In the genomic region with DNA sequence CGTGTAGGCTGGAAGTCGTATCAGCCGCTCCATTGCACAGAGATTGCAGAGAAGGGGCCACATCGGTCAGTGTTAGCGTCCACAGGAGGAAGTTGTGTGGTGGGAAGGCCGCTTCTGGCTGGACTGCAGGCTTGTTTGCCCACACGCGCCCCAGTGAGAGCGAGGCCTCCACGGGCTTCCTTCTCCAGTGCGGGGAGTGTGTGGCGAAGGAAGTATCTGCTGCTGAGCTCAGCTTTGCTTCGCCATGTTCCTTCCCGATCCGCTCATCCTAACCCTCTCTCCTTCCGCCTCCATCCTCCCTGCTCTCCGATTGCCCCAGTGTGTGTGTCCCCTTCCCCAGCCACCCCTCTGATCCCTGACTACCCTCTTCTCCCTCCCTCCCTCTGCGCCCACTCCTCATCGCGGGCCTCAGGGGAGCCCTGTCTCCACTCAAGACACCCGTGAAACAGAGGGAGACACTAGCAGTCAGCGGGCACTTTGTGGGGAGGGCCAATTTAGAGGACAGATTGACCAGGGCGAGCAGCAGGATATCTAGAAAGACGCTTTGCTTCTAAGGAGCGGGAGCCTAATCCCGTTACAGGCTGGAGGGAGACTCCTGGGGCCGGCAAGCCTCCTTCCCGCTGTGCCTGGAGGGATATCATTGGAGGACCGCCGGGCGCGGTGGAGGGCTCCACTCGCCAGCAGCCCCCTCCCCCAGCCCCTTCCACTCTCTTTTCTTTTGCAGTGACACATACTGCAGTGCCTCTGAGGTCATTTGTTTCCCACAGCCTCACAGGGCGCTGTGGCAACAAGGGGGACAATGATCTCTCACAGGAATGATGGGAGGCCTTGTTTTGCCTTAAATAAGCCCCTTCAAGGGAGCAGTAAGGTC, we compare ENCODE assay signal across 8 cellular contexts.
DNase-seq lines count a peak whose midpoint lies in the region; ATAC-seq and TF ChIP-seq lines count a peak whose summit lies in the region.

No MANE protein-coding gene starts in this region.

- no peaks in the 10 kb centered on the region for H3K36me3 ChIP-seq in hepatocyte (replicated peaks; ENCODE audit: insufficient read depth, low read depth)

- no peaks in the 10 kb centered on the region for H3K36me3 Mint-ChIP-seq in osteocyte (ENCODE audit: unreplicated experiment)

- H3K27me3 Mint-ChIP-seq in osteocyte (ENCODE audit: unreplicated experiment), result no peaks in the 10 kb centered on the region

- H3K27ac Mint-ChIP-seq in osteocyte (ENCODE audit: unreplicated experiment), result peak overlapping the region; percentile 93

- no peaks in the 10 kb centered on the region for H3K79me2 ChIP-seq in hepatocyte

- peak overlapping the region; percentile 55 for H2AFZ ChIP-seq in hepatocyte

- TF ChIP-seq CTCF in hepatocyte (IDR thresholded peaks at IDR 0.05; ENCODE audit: poor library complexity), result no peak
- TF ChIP-seq CTCF in osteocyte (IDR thresholded peaks at IDR 0.05), result no peak

- no peaks in the 10 kb centered on the region for H3K9me3 Mint-ChIP-seq in osteocyte (ENCODE audit: unreplicated experiment)

- H3K4me2 ChIP-seq in hepatocyte, result peak overlapping the region; percentile 23

- DNase-seq in CD1c-positive myeloid dendritic cell (ENCODE audit: extremely low spot score) (peak; percentile 77), amygdala (lab: John Stamatoyannopoulos, UW) (peak in 44 of 56 donors; percentile 16 to 75 (median 43)), hepatocyte (ENCODE audit: low spot score) (peak; percentile 56), osteocyte (ENCODE audit: extremely low spot score, unreplicated experiment) (no peak), NOMO-1 (lab: John Stamatoyannopoulos, UW; ENCODE audit: unreplicated experiment in 2 of 2) (no peak), D341Med (ENCODE audit: low spot score) (no peak)

- H3K27me3 ChIP-seq in hepatocyte, result no peaks in the 10 kb centered on the region

- H3K4me3 ChIP-seq in hepatocyte, result no peak overlapping the region

- H4K20me1 ChIP-seq in hepatocyte (ENCODE audit: insufficient read depth, poor library complexity, severe bottlenecking), result no peaks in the 10 kb centered on the region

- peaks cover 42% of the 10 kb centered on the region for H3K4me1 ChIP-seq in hepatocyte (ENCODE audit: insufficient read depth)

- H3K4me3 Mint-ChIP-seq in osteocyte (ENCODE audit: unreplicated experiment), result peak overlapping the region; percentile 10

- 54% methylated on average over 32 of the region's 34 CpGs for WGBS in hepatocyte (ENCODE audit: low lambda C conversion rate, missing lambda C conversion rate)

- ATAC-seq in esophagus mucosa (no peak), GM18858 (IDR thresholded peaks at IDR 0.05; ENCODE audit: unreplicated experiment) (no peak)

- peaks cover 53% of the 10 kb centered on the region for H3K4me1 Mint-ChIP-seq in osteocyte (ENCODE audit: unreplicated experiment)

- no peaks in the 10 kb centered on the region for H3K9me3 ChIP-seq in hepatocyte (ENCODE audit: low read depth)

- H3K9me2 ChIP-seq in hepatocyte (replicated peaks; ENCODE audit: insufficient read depth), result no peaks in the 10 kb centered on the region

- H3K27ac ChIP-seq in hepatocyte, result peak overlapping the region; percentile 92

Comparison
In these comparisons a context has a peak if more than half of its experiments do, and no peak if none do; other contexts are left out.
1. DNase-seq: peak in CD1c-positive myeloid dendritic cell (single experiment), amygdala (44 of 56) and hepatocyte (single experiment); none in osteocyte (single experiment), NOMO-1 (0 of 2) and D341Med (single experiment).